8 cellular contexts compared by ENCODE assay signal in the genomic region with DNA sequence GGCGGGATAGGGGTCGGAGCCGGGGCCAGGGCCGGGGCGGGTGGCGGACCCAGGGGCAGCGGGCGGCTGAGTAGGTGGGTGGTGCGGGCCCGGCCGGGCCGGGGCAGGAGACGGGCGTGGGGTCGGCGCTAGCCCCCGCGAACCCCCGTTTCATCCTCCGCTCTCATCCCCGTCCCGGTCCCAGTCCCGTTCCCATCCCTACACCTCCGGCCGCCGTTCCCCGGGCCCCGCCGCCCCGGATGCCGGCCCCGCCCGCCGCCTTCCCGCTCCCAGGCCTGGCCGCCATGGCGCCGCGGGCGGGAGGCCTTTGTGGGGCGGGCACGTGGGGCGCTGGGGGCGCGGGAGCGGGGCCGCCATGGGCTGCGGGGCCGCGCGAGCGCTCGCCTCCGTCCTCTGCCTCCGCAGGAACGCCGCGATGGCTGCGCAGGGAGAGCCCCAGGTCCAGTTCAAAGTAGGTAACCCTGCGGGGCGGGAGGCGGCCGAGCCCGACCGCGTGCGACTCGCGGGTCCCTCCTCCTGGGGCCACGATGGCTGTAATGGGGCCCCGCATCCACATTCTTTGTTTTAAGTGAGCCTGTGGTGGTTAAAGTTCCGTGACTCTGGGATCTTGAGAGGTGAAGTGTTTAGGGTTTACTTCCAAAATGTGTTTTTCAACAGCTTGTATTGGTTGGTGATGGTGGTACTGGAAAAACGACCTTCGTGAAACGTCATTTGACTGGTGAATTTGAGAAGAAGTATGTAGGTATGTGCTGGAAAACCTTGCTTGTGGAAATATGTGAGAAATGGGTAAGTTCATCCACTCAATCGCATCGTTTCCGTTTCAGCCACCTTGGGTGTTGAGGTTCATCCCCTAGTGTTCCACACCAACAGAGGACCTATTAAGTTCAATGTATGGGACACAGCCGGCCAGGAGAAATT. TPM values are rescaled to one million over a fixed set of nuclear protein-coding genes. Genes with fewer than 3 reads are reported as not detected.
DNase-seq lines count a peak whose midpoint lies in the region; ATAC-seq and TF ChIP-seq lines count a peak whose summit lies in the region.

No MANE protein-coding gene starts in this region.

- DNase-seq in NCI-H2227 (lab: John Stamatoyannopoulos, UW; ENCODE audit: unreplicated experiment) = peak; percentile 53
- no peak for DNase-seq in NCI-H2227 treated with DMSO at 0.1 percent for 48 hours (lab: John Stamatoyannopoulos, UW)
- no peak for DNase-seq in Panc1 (ENCODE audit: low read depth, low spot score)
- peak; percentile 79 for DNase-seq in activated naive CD8-positive, alpha-beta T cell treated with anti-CD3 and anti-CD28 coated beads, Interleukin-2, amount 10 ng/mL, durations not matched to agents 7 days and 5 days
- peak; percentile 12 for DNase-seq in cardiac septum (ENCODE audit: low spot score)
- DNase-seq in posterior cingulate gyrus = peak in 9 of 10 donors; percentile 21 to 93 (median 34)
- DNase-seq in HuH-7 (ENCODE audit: low spot score) = no peak

- ATAC-seq in HG02840 (IDR thresholded peaks at IDR 0.05; ENCODE audit: low FRiP score, unreplicated experiment) (peak; percentile 38), Panc1 (peak; percentile 57)
- peak; percentile 35 for ATAC-seq in activated naive CD8-positive, alpha-beta T cell treated with anti-CD3 and anti-CD28 coated beads, Interleukin-2, amount 10 ng/mL, durations not matched to agents 7 days and 5 days (ENCODE audit: low read depth)

- no peak for TF ChIP-seq CTCF in Panc1 (IDR thresholded peaks at IDR 0.05)

- H3K27ac Mint-ChIP-seq in activated naive CD8-positive, alpha-beta T cell treated with anti-CD3 and anti-CD28 coated beads, Interleukin-2, amount 10 ng/mL, durations not matched to agents 7 days and 5 days = peak overlapping the region; percentile 98

- peaks cover 39% of the 10 kb centered on the region for H3K36me3 Mint-ChIP-seq in activated naive CD8-positive, alpha-beta T cell treated with anti-CD3 and anti-CD28 coated beads, Interleukin-2, amount 10 ng/mL, durations not matched to agents 7 days and 5 days

- no peaks in the 10 kb centered on the region for H3K9me3 Mint-ChIP-seq in activated naive CD8-positive, alpha-beta T cell treated with anti-CD3 and anti-CD28 coated beads, Interleukin-2, amount 10 ng/mL, durations not matched to agents 7 days and 5 days

- no peaks in the 10 kb centered on the region for H3K9me3 ChIP-seq in Panc1 (ENCODE audit: control insufficient read depth, insufficient read depth, low read depth, low read length)

- in situ Hi-C loops in Panc1 (cut with HindIII; ENCODE audit: low pct_unique_long_range_greater_than_20kb, low sequenced_read_pairs) = no loop called here

- H3K4me3 ChIP-seq in Panc1 (ENCODE audit: low read depth in 2 of 2, low read length in 2 of 2) = peak overlapping the region; percentile 86 to 94

- intact Hi-C loops in Panc1 (cut with micrococcal nuclease; ENCODE audit: unreplicated experiment) (no loop called here), cardiac septum (cut with DNase I) (loop anchor here (1.0 kb wide), 1 partner anchor 37 kb away; no protein-coding TSS in a partner anchor), posterior cingulate gyrus (cut with DNase I) (no loop called here)

- CTCF ChIA-PET in Panc1 (lab: Charles Lee) = no interaction called here

- no peaks in the 10 kb centered on the region for H3K27me3 Mint-ChIP-seq in activated naive CD8-positive, alpha-beta T cell treated with anti-CD3 and anti-CD28 coated beads, Interleukin-2, amount 10 ng/mL, durations not matched to agents 7 days and 5 days

- peak overlapping the region; percentile 96 for H3K27ac ChIP-seq in Panc1 (ENCODE audit: low read length)

- H3K4me1 ChIP-seq in Panc1 (ENCODE audit: control insufficient read depth, insufficient read depth, low read length) = peaks cover 33% of the 10 kb centered on the region

- peak overlapping the region; percentile 97 for H3K4me3 Mint-ChIP-seq in activated naive CD8-positive, alpha-beta T cell treated with anti-CD3 and anti-CD28 coated beads, Interleukin-2, amount 10 ng/mL, durations not matched to agents 7 days and 5 days

- peaks cover 41% of the 10 kb centered on the region for H3K36me3 ChIP-seq in Panc1 (ENCODE audit: control insufficient read depth, insufficient read depth, low read length)

- H3K27me3 ChIP-seq in Panc1 (ENCODE audit: control insufficient read depth, insufficient read depth, low read length) = no peaks in the 10 kb centered on the region

- H3K4me1 Mint-ChIP-seq in activated naive CD8-positive, alpha-beta T cell treated with anti-CD3 and anti-CD28 coated beads, Interleukin-2, amount 10 ng/mL, durations not matched to agents 7 days and 5 days = peaks cover 55% of the 10 kb centered on the region

- POLR2A ChIA-PET in Panc1 (lab: Charles Lee) = no interaction called here
- POLR2A ChIA-PET in activated naive CD8-positive, alpha-beta T cell treated with anti-CD3 and anti-CD28 coated beads, Interleukin-2, amount 10 ng/mL, durations not matched to agents 7 days and 5 days (lab: Charles Lee) = interaction anchor here (1.6 kb wide), 1 partner anchor 46 kb away, joined by 4 read pairs; no protein-coding TSS in a partner anchor

- BruUV-seq in Panc1 (replicated peaks; lab: Mats Ljungman, UMichigan) = no TSS peak

RNA-seq across cellular contexts. Expression of gene RAN, which starts 0.6 kb away (rescaled TPM):
- 1,193 TPM for total RNA-seq in Panc1 (2021; ENCODE audit: unreplicated experiment)
- 933 TPM for polyA plus RNA-seq in Panc1 (2012; ENCODE audit: insufficient read length)
- 100 to 1,000 TPM; 798 to 821 TPM for total RNA-seq in activated naive CD8-positive, alpha-beta T cell treated with anti-CD3 and anti-CD28 coated beads, Interleukin-2, amount 10 ng/mL, durations not matched to agents 7 days and 5 days
- total RNA-seq in cardiac septum = 344 TPM

RNA-seq across cellular contexts. Expression of gene STX2, which starts 33.4 kb away (rescaled TPM):
- 34.0 TPM for total RNA-seq in Panc1 (2021; ENCODE audit: unreplicated experiment)
- polyA plus RNA-seq in Panc1 (2012; ENCODE audit: insufficient read length) = 21.7 TPM
- 10 to 100 TPM; 20.7 to 22.5 TPM for total RNA-seq in activated naive CD8-positive, alpha-beta T cell treated with anti-CD3 and anti-CD28 coated beads, Interleukin-2, amount 10 ng/mL, durations not matched to agents 7 days and 5 days
- total RNA-seq in cardiac septum = 19.6 TPM

Comparison
In these comparisons a context has a peak if more than half of its experiments do, and no peak if none do; other contexts are left out.
1. DNase-seq: peak in NCI-H2227 (single experiment), activated naive CD8-positive, alpha-beta T cell treated with anti-CD3 and anti-CD28 coated beads, Interleukin-2, amount 10 ng/mL, durations not matched to agents 7 days and 5 days (single experiment), cardiac septum (single experiment) and posterior cingulate gyrus (9 of 10); none in NCI-H2227 treated with DMSO at 0.1 percent for 48 hours (single experiment), Panc1 (single experiment) and HuH-7 (single experiment).
2. Peak in every context shown above with its lines, with median percentiles within 50 percentile points of each other: ATAC-seq.